10 cellular contexts compared by ENCODE assay signal in genomic region chr12:92735131-92735721, GRCh38. TPM values are rescaled to one million over a fixed set of nuclear protein-coding genes. Genes with fewer than 3 reads are reported as not detected.
DNase-seq lines count a peak whose midpoint lies in the region; ATAC-seq and TF ChIP-seq lines count a peak whose summit lies in the region.
"Had no signal": no experiment of that assay in that cellular context is flagged by ENCODE, and none has a peak within 500 bp of the region (broad histone marks: within the 10 kb centered on the region; RNA-seq: fewer than 3 reads in every experiment).

No MANE protein-coding gene starts in this region.

- CTCF ChIA-PET in activated naive CD4-positive, alpha-beta T cell treated with anti-CD3 and anti-CD28 coated beads for 36 hours (lab: Charles Lee) = no interaction called here
- CTCF ChIA-PET in RWPE1 (lab: Yijun Ruan, JAX) = interaction anchor here (0.6 kb wide), 2 partner anchors 711 to 1096 kb away, joined by 3 to 4 read pairs; no protein-coding TSS in a partner anchor

- TF ChIP-seq POLR2A in vagina (IDR thresholded peaks at IDR 0.05) = no peak

- H3K27me3 ChIP-seq in vagina = no peaks in the 10 kb centered on the region
- H3K27me3 ChIP-seq: cardiac muscle cell had no signal

- H3K4me1 Mint-ChIP-seq in activated naive CD4-positive, alpha-beta T cell treated with anti-CD3 and anti-CD28 coated beads for 36 hours (ENCODE audit: low read depth) = peaks cover 5% of the 10 kb centered on the region

- H3K4me3 ChIP-seq in vagina = no peak overlapping the region
- H3K4me3 ChIP-seq: cardiac muscle cell had no signal

- H3K27ac Mint-ChIP-seq in activated naive CD4-positive, alpha-beta T cell treated with anti-CD3 and anti-CD28 coated beads for 36 hours = no peak overlapping the region

- peak; percentile 16 for DNase-seq in activated naive CD4-positive, alpha-beta T cell treated with anti-CD3 and anti-CD28 coated beads for 36 hours
- DNase-seq in activated naive CD4-positive, alpha-beta T cell treated with anti-CD3 and anti-CD28 coated beads, Interleukin-2, amount 50 U/mL, for 16 hours = no peak
- DNase-seq in RWPE1 (ENCODE audit: low spot score) (peak; percentile 15), left cardiac atrium (no peak), vagina (ENCODE audit: extremely low spot score in 2 of 2) (no peak), KG1 (lab: John Stamatoyannopoulos, UW) (no peak)
- no peak for DNase-seq in activated CD4-positive, CD25-positive, alpha-beta regulatory T cell treated with anti-CD3 and anti-CD28 coated beads, Interleukin-2, amount 50 U/mL, for 72 hours
- DNase-seq: MM.1S had no signal

- H3K27ac ChIP-seq in RWPE1 = peak overlapping the region; percentile 59
- peak overlapping the region; percentile 30 for H3K27ac ChIP-seq in vagina
- H3K27ac ChIP-seq: cardiac muscle cell had no signal

- no peaks in the 10 kb centered on the region for H3K36me3 ChIP-seq in vagina
- H3K36me3 ChIP-seq: cardiac muscle cell had no signal

- intact Hi-C loops in activated naive CD4-positive, alpha-beta T cell treated with anti-CD3 and anti-CD28 coated beads for 36 hours (cut with micrococcal nuclease) = no loop called here
- intact Hi-C loops in left cardiac atrium (cut with DNase I) = no loop called here
- intact Hi-C loops in vagina (cut with DNase I) = no loop called here

- H3K4me1 ChIP-seq in vagina = peaks cover 11% of the 10 kb centered on the region

- H3K27me3 Mint-ChIP-seq in activated naive CD4-positive, alpha-beta T cell treated with anti-CD3 and anti-CD28 coated beads for 36 hours (ENCODE audit: low read depth) = peaks cover 3% of the 10 kb centered on the region

- no peaks in the 10 kb centered on the region for H3K36me3 Mint-ChIP-seq in activated naive CD4-positive, alpha-beta T cell treated with anti-CD3 and anti-CD28 coated beads for 36 hours (ENCODE audit: low read depth)

- no peak for TF ChIP-seq CTCF in RWPE1 (conservative IDR thresholded peaks at IDR 0.05; ENCODE audit: low read depth)
- no peak for TF ChIP-seq CTCF in vagina (IDR thresholded peaks at IDR 0.05)

- no peak overlapping the region for H3K4me3 Mint-ChIP-seq in activated naive CD4-positive, alpha-beta T cell treated with anti-CD3 and anti-CD28 coated beads for 36 hours

- no peaks in the 10 kb centered on the region for H3K9me3 ChIP-seq in vagina

- no peaks in the 10 kb centered on the region for H3K9me3 Mint-ChIP-seq in activated naive CD4-positive, alpha-beta T cell treated with anti-CD3 and anti-CD28 coated beads for 36 hours

- POLR2A ChIA-PET in RWPE1 (lab: Yijun Ruan, JAX; ENCODE audit: low non-redundant PET) = no interaction called here

- ATAC-seq in left cardiac atrium (peak; percentile 89 to 91), GM18858 (IDR thresholded peaks at IDR 0.05; ENCODE audit: unreplicated experiment) (no peak)

RNA-seq across cellular contexts. Expression of gene PLEKHG7, which starts 32.4 kb away (rescaled TPM):
- not detected for total RNA-seq in activated naive CD4-positive, alpha-beta T cell treated with anti-CD3 and anti-CD28 coated beads for 36 hours
- total RNA-seq in left cardiac atrium (not detected), vagina (not detected)
- total RNA-seq: cardiac muscle cell had no signal

Comparison
In these comparisons a context has a peak if more than half of its experiments do, and no peak if none do; other contexts are left out.
1. DNase-seq: peak in activated naive CD4-positive, alpha-beta T cell treated with anti-CD3 and anti-CD28 coated beads for 36 hours (single experiment) and RWPE1 (single experiment); none in activated naive CD4-positive, alpha-beta T cell treated with anti-CD3 and anti-CD28 coated beads, Interleukin-2, amount 50 U/mL, for 16 hours (single experiment), left cardiac atrium (single experiment), vagina (0 of 2), KG1 (single experiment) and activated CD4-positive, CD25-positive, alpha-beta regulatory T cell treated with anti-CD3 and anti-CD28 coated beads, Interleukin-2, amount 50 U/mL, for 72 hours (single experiment).